1 cellular context compared by ENCODE assay signal in the genomic region with DNA sequence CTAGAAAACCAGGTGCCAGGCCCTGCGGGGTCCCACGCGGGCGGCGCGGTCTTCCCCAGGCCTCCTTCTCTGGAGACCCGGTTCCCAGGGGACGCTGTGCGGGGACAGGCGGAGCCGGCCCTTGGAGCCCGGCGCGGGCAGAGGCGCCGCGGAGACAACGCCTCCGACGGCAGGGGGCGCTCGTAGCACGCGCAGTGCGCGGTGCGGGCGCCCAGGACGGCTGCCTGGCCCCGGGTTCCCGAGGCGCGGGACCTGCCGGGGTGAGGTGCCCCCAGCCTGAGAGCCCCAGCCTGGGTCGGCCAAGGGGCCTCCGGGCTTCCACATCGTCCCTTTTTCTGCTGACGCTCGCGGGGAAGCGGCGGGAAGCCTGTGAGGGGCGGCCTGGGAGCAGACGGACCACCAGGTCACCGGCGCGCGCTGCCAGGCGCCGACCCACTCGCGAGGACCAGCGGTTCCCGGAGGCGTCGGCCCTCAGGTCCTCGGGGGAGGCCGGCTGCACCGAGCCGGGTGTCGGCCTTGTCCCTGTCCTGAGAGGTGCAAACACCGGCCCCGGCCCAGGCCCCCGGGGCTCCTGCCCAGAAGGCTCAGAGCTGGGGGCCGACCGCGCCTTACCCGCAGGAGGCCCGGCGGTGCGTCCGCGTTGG.
TF ChIP-seq lines count a peak whose summit lies in the region.

No MANE protein-coding gene starts in this region.

TF ChIP-seq in HepG2, 621 proteins besides CTCF, POLR2A, EP300 and RAD21 (continued from another document and continues in another):
- TF ChIP-seq PRDM15 (CRISPR knock-in tag; IDR thresholded peaks at IDR 0.05) (no peak), NONO (IDR thresholded peaks at IDR 0.05) (no peak), NONO (CRISPR knock-in tag; conservative IDR thresholded peaks at IDR 0.05) (peak; percentile 49; the same call in 1 of the 2 replicates), ZNF782 (CRISPR knock-in tag; IDR thresholded peaks at IDR 0.05; ENCODE audit: borderline replicate concordance) (peak; percentile 62; the same call in 1 of the 2 replicates), YY1 (IDR thresholded peaks at IDR 0.05; ENCODE audit: insufficient read depth, insufficient replicate concordance, low read depth, low read length) (peak; percentile 78), SAFB2 (CRISPR knock-in tag; IDR thresholded peaks at IDR 0.05; ENCODE audit: borderline replicate concordance, low read depth) (no peak), HOXA3 (CRISPR knock-in tag; IDR thresholded peaks at IDR 0.05) (peak; percentile 32; the same call in 1 of the 2 replicates), ZNF337 (CRISPR knock-in tag; IDR thresholded peaks at IDR 0.05; ENCODE audit: borderline replicate concordance, low read depth) (0 out of 2 replicates have a peak, but pooled peaks have one; percentile 28), ZNF441 (CRISPR knock-in tag; IDR thresholded peaks at IDR 0.05; ENCODE audit: borderline replicate concordance) (0 out of 2 replicates have a peak, but pooled peaks have one; percentile 16), ZBTB7B (CRISPR knock-in tag; IDR thresholded peaks at IDR 0.05) (peak; percentile 53; the same call in 1 of the 2 replicates), CREM (IDR thresholded peaks at IDR 0.05) (no peak), CREM (CRISPR knock-in tag; IDR thresholded peaks at IDR 0.05) (no peak), ZSCAN30 (CRISPR knock-in tag; IDR thresholded peaks at IDR 0.05) (no peak), ZFP36L2 (CRISPR knock-in tag; IDR thresholded peaks at IDR 0.05) (no peak), CCDC6 (CRISPR knock-in tag; IDR thresholded peaks at IDR 0.05) (peak; percentile 25; the same call in 1 of the 2 replicates), ATF7 (IDR thresholded peaks at IDR 0.05) (no peak), ATF7 (CRISPR knock-in tag; IDR thresholded peaks at IDR 0.05) (0 out of 2 replicates have a peak, but pooled peaks have one; percentile 37), ZGPAT (CRISPR knock-in tag; IDR thresholded peaks at IDR 0.05) (peak; percentile 55), ZNF772 (CRISPR knock-in tag; IDR thresholded peaks at IDR 0.05) (peak; percentile 29; the same call in 1 of the 2 replicates), ZKSCAN1 (IDR thresholded peaks at IDR 0.05; ENCODE audit: low read length) (no peak), ZNF251 (CRISPR knock-in tag; IDR thresholded peaks at IDR 0.05) (no peak), NPAS2 (CRISPR knock-in tag; IDR thresholded peaks at IDR 0.05; ENCODE audit: borderline replicate concordance) (no peak), ZSCAN21 (CRISPR knock-in tag; IDR thresholded peaks at IDR 0.05; ENCODE audit: borderline replicate concordance) (no peak), PAWR (CRISPR knock-in tag; IDR thresholded peaks at IDR 0.05; ENCODE audit: borderline replicate concordance) (0 out of 2 replicates have a peak, but pooled peaks have one; percentile 43), SRF (IDR thresholded peaks at IDR 0.05; ENCODE audit: low read depth, low read length) (no peak)
- TF ChIP-seq, protein P1, sequence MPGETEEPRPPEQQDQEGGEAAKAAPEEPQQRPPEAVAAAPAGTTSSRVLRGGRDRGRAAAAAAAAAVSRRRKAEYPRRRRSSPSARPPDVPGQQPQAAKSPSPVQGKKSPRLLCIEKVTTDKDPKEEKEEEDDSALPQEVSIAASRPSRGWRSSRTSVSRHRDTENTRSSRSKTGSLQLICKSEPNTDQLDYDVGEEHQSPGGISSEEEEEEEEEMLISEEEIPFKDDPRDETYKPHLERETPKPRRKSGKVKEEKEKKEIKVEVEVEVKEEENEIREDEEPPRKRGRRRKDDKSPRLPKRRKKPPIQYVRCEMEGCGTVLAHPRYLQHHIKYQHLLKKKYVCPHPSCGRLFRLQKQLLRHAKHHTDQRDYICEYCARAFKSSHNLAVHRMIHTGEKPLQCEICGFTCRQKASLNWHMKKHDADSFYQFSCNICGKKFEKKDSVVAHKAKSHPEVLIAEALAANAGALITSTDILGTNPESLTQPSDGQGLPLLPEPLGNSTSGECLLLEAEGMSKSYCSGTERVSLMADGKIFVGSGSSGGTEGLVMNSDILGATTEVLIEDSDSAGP (CRISPR knock-in tag; IDR thresholded peaks at IDR 0.05; ENCODE audit: borderline replicate concordance): peak; percentile 68; the same call in 1 of the 2 replicates
- TF ChIP-seq, protein P2, sequence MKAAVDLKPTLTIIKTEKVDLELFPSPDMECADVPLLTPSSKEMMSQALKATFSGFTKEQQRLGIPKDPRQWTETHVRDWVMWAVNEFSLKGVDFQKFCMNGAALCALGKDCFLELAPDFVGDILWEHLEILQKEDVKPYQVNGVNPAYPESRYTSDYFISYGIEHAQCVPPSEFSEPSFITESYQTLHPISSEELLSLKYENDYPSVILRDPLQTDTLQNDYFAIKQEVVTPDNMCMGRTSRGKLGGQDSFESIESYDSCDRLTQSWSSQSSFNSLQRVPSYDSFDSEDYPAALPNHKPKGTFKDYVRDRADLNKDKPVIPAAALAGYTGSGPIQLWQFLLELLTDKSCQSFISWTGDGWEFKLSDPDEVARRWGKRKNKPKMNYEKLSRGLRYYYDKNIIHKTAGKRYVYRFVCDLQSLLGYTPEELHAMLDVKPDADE (CRISPR knock-in tag; IDR thresholded peaks at IDR 0.05): 0 out of 2 replicates have a peak, but pooled peaks have one; percentile 60
- TF ChIP-seq, protein P3, sequence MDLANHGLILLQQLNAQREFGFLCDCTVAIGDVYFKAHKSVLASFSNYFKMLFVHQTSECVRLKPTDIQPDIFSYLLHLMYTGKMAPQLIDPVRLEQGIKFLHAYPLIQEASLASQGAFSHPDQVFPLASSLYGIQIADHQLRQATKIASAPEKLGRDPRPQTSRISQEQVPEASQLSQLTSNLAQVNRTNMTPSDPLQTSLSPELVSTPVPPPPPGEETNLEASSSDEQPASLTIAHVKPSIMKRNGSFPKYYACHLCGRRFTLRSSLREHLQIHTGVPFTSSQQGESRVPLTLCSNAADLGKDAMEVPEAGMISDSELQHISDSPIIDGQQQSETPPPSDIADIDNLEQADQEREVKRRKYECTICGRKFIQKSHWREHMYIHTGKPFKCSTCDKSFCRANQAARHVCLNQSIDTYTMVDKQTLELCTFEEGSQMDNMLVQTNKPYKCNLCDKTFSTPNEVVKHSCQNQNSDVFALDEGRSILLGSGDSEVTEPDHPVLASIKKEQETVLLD (CRISPR knock-in tag; IDR thresholded peaks at IDR 0.05; ENCODE audit: low read depth): no peak
- TF ChIP-seq, protein P4, sequence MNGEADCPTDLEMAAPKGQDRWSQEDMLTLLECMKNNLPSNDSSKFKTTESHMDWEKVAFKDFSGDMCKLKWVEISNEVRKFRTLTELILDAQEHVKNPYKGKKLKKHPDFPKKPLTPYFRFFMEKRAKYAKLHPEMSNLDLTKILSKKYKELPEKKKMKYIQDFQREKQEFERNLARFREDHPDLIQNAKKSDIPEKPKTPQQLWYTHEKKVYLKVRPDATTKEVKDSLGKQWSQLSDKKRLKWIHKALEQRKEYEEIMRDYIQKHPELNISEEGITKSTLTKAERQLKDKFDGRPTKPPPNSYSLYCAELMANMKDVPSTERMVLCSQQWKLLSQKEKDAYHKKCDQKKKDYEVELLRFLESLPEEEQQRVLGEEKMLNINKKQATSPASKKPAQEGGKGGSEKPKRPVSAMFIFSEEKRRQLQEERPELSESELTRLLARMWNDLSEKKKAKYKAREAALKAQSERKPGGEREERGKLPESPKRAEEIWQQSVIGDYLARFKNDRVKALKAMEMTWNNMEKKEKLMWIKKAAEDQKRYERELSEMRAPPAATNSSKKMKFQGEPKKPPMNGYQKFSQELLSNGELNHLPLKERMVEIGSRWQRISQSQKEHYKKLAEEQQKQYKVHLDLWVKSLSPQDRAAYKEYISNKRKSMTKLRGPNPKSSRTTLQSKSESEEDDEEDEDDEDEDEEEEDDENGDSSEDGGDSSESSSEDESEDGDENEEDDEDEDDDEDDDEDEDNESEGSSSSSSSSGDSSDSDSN (CRISPR knock-in tag; IDR thresholded peaks at IDR 0.05): peak; percentile 97
- TF ChIP-seq, protein P5, sequence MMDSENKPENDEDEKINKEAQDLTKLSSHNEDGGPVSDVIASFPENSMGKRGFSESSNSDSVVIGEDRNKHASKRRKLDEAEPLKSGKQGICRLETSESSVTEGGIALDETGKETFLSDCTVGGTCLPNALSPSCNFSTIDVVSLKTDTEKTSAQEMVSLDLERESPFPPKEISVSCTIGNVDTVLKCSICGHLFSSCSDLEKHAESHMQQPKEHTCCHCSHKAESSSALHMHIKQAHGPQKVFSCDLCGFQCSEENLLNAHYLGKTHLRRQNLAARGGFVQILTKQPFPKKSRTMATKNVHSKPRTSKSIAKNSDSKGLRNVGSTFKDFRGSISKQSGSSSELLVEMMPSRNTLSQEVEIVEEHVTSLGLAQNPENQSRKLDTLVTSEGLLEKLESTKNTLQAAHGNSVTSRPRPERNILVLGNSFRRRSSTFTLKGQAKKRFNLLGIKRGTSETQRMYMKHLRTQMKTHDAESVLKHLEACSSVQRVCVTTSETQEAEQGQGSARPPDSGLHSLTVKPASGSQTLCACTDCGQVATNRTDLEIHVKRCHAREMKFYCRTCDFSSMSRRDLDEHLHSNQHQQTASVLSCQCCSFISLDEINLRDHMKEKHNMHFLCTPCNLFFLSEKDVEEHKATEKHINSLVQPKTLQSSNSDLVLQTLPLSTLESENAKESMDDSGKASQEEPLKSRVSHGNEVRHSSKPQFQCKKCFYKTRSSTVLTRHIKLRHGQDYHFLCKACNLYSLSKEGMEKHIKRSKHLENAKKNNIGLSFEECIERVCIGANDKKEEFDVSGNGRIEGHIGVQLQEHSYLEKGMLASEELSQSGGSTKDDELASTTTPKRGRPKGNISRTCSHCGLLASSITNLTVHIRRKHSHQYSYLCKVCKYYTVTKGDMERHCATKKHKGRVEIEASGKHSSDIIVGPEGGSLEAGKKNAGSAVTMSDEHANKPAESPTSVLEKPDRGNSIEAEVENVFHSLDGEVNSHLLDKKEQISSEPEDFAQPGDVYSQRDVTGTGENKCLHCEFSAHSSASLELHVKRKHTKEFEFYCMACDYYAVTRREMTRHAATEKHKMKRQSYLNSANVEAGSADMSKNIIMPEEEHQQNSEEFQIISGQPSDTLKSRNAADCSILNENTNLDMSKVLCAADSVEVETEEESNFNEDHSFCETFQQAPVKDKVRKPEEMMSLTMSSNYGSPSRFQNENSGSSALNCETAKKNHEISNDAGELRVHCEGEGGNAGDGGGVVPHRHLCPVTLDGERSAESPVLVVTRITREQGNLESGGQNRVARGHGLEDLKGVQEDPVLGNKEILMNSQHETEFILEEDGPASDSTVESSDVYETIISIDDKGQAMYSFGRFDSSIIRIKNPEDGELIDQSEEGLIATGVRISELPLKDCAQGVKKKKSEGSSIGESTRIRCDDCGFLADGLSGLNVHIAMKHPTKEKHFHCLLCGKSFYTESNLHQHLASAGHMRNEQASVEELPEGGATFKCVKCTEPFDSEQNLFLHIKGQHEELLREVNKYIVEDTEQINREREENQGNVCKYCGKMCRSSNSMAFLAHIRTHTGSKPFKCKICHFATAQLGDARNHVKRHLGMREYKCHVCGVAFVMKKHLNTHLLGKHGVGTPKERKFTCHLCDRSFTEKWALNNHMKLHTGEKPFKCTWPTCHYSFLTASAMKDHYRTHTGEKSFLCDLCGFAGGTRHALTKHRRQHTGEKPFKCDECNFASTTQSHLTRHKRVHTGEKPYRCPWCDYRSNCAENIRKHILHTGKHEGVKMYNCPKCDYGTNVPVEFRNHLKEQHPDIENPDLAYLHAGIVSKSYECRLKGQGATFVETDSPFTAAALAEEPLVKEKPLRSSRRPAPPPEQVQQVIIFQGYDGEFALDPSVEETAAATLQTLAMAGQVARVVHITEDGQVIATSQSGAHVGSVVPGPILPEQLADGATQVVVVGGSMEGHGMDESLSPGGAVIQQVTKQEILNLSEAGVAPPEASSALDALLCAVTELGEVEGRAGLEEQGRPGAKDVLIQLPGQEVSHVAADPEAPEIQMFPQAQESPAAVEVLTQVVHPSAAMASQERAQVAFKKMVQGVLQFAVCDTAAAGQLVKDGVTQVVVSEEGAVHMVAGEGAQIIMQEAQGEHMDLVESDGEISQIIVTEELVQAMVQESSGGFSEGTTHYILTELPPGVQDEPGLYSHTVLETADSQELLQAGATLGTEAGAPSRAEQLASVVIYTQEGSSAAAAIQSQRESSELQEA (CRISPR knock-in tag; IDR thresholded peaks at IDR 0.05; ENCODE audit: not compliant biosample characterization): peak; percentile 77
- TF ChIP-seq, protein P6, sequence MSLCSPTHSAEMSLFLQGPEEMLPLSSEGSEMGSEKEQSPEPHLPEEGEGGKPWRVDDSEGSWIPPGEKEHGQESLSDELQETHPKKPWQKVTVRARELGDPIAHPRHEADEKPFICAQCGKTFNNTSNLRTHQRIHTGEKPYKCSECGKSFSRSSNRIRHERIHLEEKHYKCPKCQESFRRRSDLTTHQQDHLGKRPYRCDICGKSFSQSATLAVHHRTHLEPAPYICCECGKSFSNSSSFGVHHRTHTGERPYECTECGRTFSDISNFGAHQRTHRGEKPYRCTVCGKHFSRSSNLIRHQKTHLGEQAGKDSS (CRISPR knock-in tag; IDR thresholded peaks at IDR 0.05; ENCODE audit: borderline replicate concordance, low read depth): peak; percentile 70; the same call in 1 of the 2 replicates
